8 cellular contexts compared by ENCODE assay signal in genomic region chr10:30454744-30455498, GRCh38. TPM values are rescaled to one million over a fixed set of nuclear protein-coding genes. Genes with fewer than 3 reads are reported as not detected.
DNase-seq lines count a peak whose midpoint lies in the region; ATAC-seq and TF ChIP-seq lines count a peak whose summit lies in the region.

No MANE protein-coding gene starts in this region.

- no peak overlapping the region for H4K91ac ChIP-seq in neuronal stem cell (ENCODE audit: low read depth, low read length, poor library complexity)

- H3K4me2 ChIP-seq in neuronal stem cell (ENCODE audit: insufficient read depth, low read length, poor library complexity, severe bottlenecking), result no peak overlapping the region

- H2BK120ac ChIP-seq in neuronal stem cell (ENCODE audit: low read depth, low read length), result no peak overlapping the region

- peaks cover 2% of the 10 kb centered on the region for H3K79me1 ChIP-seq in neuronal stem cell (ENCODE audit: low read depth, low read length)

- no peak for TF ChIP-seq EP300 in stomach (IDR thresholded peaks at IDR 0.05)

- no peak overlapping the region for H2AK5ac ChIP-seq in neuronal stem cell (ENCODE audit: low read depth, low read length)

- H3K27me3 ChIP-seq in adrenal gland, result no peaks in the 10 kb centered on the region
- no peaks in the 10 kb centered on the region for H3K27me3 ChIP-seq in stomach
- H3K27me3 ChIP-seq in neuronal stem cell (ENCODE audit: control insufficient read depth in 3 of 3, insufficient read depth in 3 of 3, low read depth in 1 of 3, low read length in 3 of 3), result no peaks in the 10 kb centered on the region

- H3K4me1 ChIP-seq in adrenal gland (replicated peaks in 1 of 2) (peaks cover 9 to 47% of the 10 kb centered on the region in 2 donors), stomach (peaks cover 10 to 62% (median 32%) of the 10 kb centered on the region in 4 donors), neuronal stem cell (ENCODE audit: control insufficient read depth in 2 of 2, insufficient read depth in 1 of 2, low read depth in 1 of 2, low read length in 2 of 2) (peaks cover 0 to 3% of the 10 kb centered on the region in 2 donors)

- no peak overlapping the region for H3K9ac ChIP-seq in neuronal stem cell (ENCODE audit: low read depth, low read length, poor library complexity)

- H3K18ac ChIP-seq in neuronal stem cell (ENCODE audit: low read length), result no peak overlapping the region

- no peaks in the 10 kb centered on the region for H3K9me3 ChIP-seq in adrenal gland (replicated peaks in 1 of 3)
- no peaks in the 10 kb centered on the region for H3K9me3 ChIP-seq in stomach
- no peaks in the 10 kb centered on the region for H3K9me3 ChIP-seq in neuronal stem cell (replicated peaks in 1 of 2; ENCODE audit: control insufficient read depth in 2 of 2, insufficient read depth in 1 of 2, low read depth in 1 of 2, low read length in 2 of 2)

- no peak overlapping the region for H4K8ac ChIP-seq in neuronal stem cell (ENCODE audit: low read depth, low read length)

- no peak overlapping the region for H2BK15ac ChIP-seq in neuronal stem cell (ENCODE audit: low read length)

- no peak overlapping the region for H2AFZ ChIP-seq in neuronal stem cell (ENCODE audit: low read length)

- intact Hi-C loops in adrenal gland (cut with DNase I), result no loop called here
- intact Hi-C loops in stomach (cut with DNase I; ENCODE audit: low total_unique reads), result no loop called here

- TF ChIP-seq POLR2A in adrenal gland (IDR thresholded peaks at IDR 0.05) (no peak), stomach (IDR thresholded peaks at IDR 0.05) (no peak)

- H3K4me3 ChIP-seq in adrenal gland (no peak overlapping the region), stomach (no peak overlapping the region), neuronal stem cell (ENCODE audit: low read length in 2 of 2) (no peak overlapping the region)

- no peak overlapping the region for H3K14ac ChIP-seq in neuronal stem cell (ENCODE audit: low read length)

- H3K23ac ChIP-seq in neuronal stem cell (ENCODE audit: low read depth, low read length, poor library complexity), result no peak overlapping the region

- peak; percentile 9 for ATAC-seq in GM18517 (IDR thresholded peaks at IDR 0.05; ENCODE audit: unreplicated experiment)

- peak overlapping the region in 4 of 5 donors; percentile 12 to 87 (median 62) for H3K27ac ChIP-seq in adrenal gland
- H3K27ac ChIP-seq in stomach, result peak overlapping the region in 4 of 5 donors; percentile 54 to 83 (median 72)
- H3K27ac ChIP-seq in neuronal stem cell (replicated peaks; ENCODE audit: low read length), result no peak overlapping the region
- H3K27ac ChIP-seq in caudate nucleus (ENCODE audit: low read depth, low read length), result no peak overlapping the region

- no peak for TF ChIP-seq CTCF in adrenal gland (IDR thresholded peaks at IDR 0.05)
- no peak for TF ChIP-seq CTCF in stomach (IDR thresholded peaks at IDR 0.05)

- H3K4ac ChIP-seq in neuronal stem cell (ENCODE audit: low read length), result no peak overlapping the region

- no peak overlapping the region for H2BK5ac ChIP-seq in neuronal stem cell (ENCODE audit: low read length)

- H2BK12ac ChIP-seq in neuronal stem cell (ENCODE audit: low read length), result no peak overlapping the region

- H3K36me3 ChIP-seq in adrenal gland (replicated peaks in 1 of 2), result peaks cover 0 to 68% of the 10 kb centered on the region in 2 donors
- peaks cover 33 to 71% (median 67%) of the 10 kb centered on the region in 4 donors for H3K36me3 ChIP-seq in stomach
- H3K36me3 ChIP-seq in neuronal stem cell (replicated peaks in 1 of 2; ENCODE audit: control insufficient read depth in 2 of 2, insufficient read depth in 2 of 2, low read length in 2 of 2), result peaks cover 4 to 33% of the 10 kb centered on the region in 2 donors

- WGBS in adrenal gland, 4 donors, result 39 to 50% (median 44%) methylated on average over 3 of the region's 3 CpGs
- WGBS in stomach, 5 donors, result 34 to 46% (median 37%) methylated on average over 3 of the region's 3 CpGs
- no CpG with 5 or more reads among the region's 3 CpGs for WGBS in neuronal stem cell (ENCODE audit: extremely low coverage in 2 of 2, insufficient read length in 2 of 2, insufficient replicate concordance in 1 of 2), 2 donors

- DNase-seq in adrenal gland, result no peak
- DNase-seq in hepatic stellate cell (ENCODE audit: low spot score), result peak; percentile 54
- DNase-seq in stomach, result no peak
- DNase-seq in stimulated activated CD4-positive, alpha-beta T cell treated with anti-CD3 and anti-CD28 coated beads, Interleukin-12 subunit alpha, Interleukin-12 subunit beta, amount 100 ng/mL, for 4 hours, result no peak
- no peak for DNase-seq in neuronal stem cell (ENCODE audit: low spot score)
- no peak for DNase-seq in caudate nucleus (lab: John Stamatoyannopoulos, UW)
- DNase-seq in SIG-M5 treated with dmso at 0.1 percent for 504 hours (lab: John Stamatoyannopoulos, UW; ENCODE audit: unreplicated experiment), result no peak

RNA-seq across cellular contexts. Expression of gene MAP3K8, which starts 20.9 kb away (rescaled TPM):
- total RNA-seq in adrenal gland (10 to 100 TPM in 7 of 8 donors, 1 to 10 TPM in 1; 2.0 to 58.0 (median 27.1) TPM), stomach (10 to 100 TPM in 4 of 5 donors, 1 to 10 TPM in 1; 2.2 to 38.7 (median 15.6) TPM)
- polyA plus RNA-seq in adrenal gland (10 to 100 TPM; 13.4 to 32.4 (median 13.7) TPM), stomach (10 to 100 TPM in 2 of 3 donors, 1 to 10 TPM in 1; 6.7 to 11.9 (median 11.9) TPM)
- 3.4 TPM for polyA plus RNA-seq in neuronal stem cell (2013, experiment 1 of 2)
- polyA plus RNA-seq in neuronal stem cell (2013, experiment 2 of 2), result 3.5 TPM

Comparison
In these comparisons a context has a peak if more than half of its experiments do, and no peak if none do; other contexts are left out.
1. H3K27ac ChIP-seq: peak in adrenal gland (4 of 5) and stomach (4 of 5); none in neuronal stem cell (single experiment) and caudate nucleus (single experiment).